ENCODE assay signal across 8 cellular contexts in the genomic region with DNA sequence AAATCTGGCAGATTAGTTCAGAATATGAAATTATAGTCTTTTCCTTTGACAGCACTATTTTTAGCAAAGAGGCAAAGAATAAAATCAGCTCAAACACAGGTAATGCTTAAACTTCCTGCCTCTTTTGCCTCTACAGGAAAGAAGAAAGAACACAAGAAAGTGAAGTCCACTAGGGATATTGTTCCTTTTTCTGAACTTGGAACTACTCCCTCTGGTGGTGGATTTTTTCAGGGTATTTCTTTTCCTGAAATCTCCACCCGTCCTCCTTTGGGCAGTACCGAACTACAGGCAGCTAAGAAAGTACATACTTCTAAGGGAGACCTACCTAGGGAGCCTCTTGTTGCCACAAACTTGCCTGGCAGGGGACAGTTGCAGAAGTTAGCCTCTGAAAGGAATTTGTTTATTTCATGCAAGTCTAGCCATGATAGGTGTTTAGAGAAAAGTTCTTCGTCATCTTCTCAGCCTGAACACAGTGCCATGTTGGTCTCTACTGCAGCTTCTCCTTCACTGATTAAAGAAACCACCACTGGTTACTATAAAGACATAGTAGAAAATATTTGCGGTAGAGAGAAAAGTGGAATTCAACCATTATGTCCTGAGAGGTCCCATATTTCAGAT. TPM values are rescaled to one million over a fixed set of nuclear protein-coding genes. Genes with fewer than 3 reads are reported as not detected.
DNase-seq lines count a peak whose midpoint lies in the region; ATAC-seq and TF ChIP-seq lines count a peak whose summit lies in the region.

No MANE protein-coding gene starts in this region.

- TF ChIP-seq CTCF in OCI-LY3 (IDR thresholded peaks at IDR 0.05; ENCODE audit: low read depth, low read length) (peak; percentile 57), coronary artery (IDR thresholded peaks at IDR 0.05) (peak; percentile 26), neural progenitor cell (IDR thresholded peaks at IDR 0.05) (peak; percentile 67)

- H3K4me3 ChIP-seq in H7 (ENCODE audit: insufficient read depth, low read depth, low read length) (no peak overlapping the region), OCI-LY3 (ENCODE audit: low read length) (no peak overlapping the region), coronary artery (no peak overlapping the region), neural progenitor cell (no peak overlapping the region)

- peaks cover 28% of the 10 kb centered on the region for H3K36me3 ChIP-seq in H7 (replicated peaks; ENCODE audit: control insufficient read depth, insufficient read depth, low read length)
- peaks cover 80% of the 10 kb centered on the region for H3K36me3 ChIP-seq in OCI-LY3 (replicated peaks; ENCODE audit: low read depth, low read length)
- peaks cover 23% of the 10 kb centered on the region for H3K36me3 ChIP-seq in neural progenitor cell

- H3K4me1 ChIP-seq in OCI-LY3 (ENCODE audit: low read length) (no peaks in the 10 kb centered on the region), neural progenitor cell (no peaks in the 10 kb centered on the region)

- DNase-seq in DMS53 (lab: John Stamatoyannopoulos, UW) (peak; percentile 81), H7 (peak; percentile 61), coronary artery (ENCODE audit: low spot score) (no peak), neural progenitor cell (ENCODE audit: low spot score) (peak; percentile 48)

- H3F3A ChIP-seq in neural progenitor cell (ENCODE audit: low read depth) = peaks cover 51% of the 10 kb centered on the region

- H3K9me3 ChIP-seq in OCI-LY3 (ENCODE audit: insufficient read depth, low read length) = no peaks in the 10 kb centered on the region
- H3K9me3 ChIP-seq in neural progenitor cell (ENCODE audit: low read depth) = no peaks in the 10 kb centered on the region

- H3K36me3 Mint-ChIP-seq in neural progenitor cell = peaks cover 48% of the 10 kb centered on the region

- H3K27me3 Mint-ChIP-seq in neural progenitor cell (ENCODE audit: insufficient read depth, low read depth) = peaks cover 4% of the 10 kb centered on the region

- no peak overlapping the region for H3K27ac Mint-ChIP-seq in neural progenitor cell

- H4K20me1 ChIP-seq in OCI-LY3 (ENCODE audit: insufficient read depth, low read length) (peaks cover 70% of the 10 kb centered on the region), neural progenitor cell (ENCODE audit: low read depth) (peaks cover 75% of the 10 kb centered on the region)

- no peaks in the 10 kb centered on the region for H3K4me1 Mint-ChIP-seq in neural progenitor cell

- peaks cover 99% of the 10 kb centered on the region for H3K79me2 ChIP-seq in OCI-LY3 (ENCODE audit: low read length)
- H3K79me2 ChIP-seq in neural progenitor cell (ENCODE audit: low read depth) = peaks cover 99% of the 10 kb centered on the region

- ATAC-seq in GM18873 (IDR thresholded peaks at IDR 0.05; ENCODE audit: low FRiP score, unreplicated experiment) (no peak), GM19395 (IDR thresholded peaks at IDR 0.05; ENCODE audit: unreplicated experiment) (no peak), GM21390 (IDR thresholded peaks at IDR 0.05; ENCODE audit: unreplicated experiment) (no peak)

- H3K9me3 Mint-ChIP-seq in neural progenitor cell = no peaks in the 10 kb centered on the region

- H3K27ac ChIP-seq in OCI-LY3 (ENCODE audit: low read length) = no peak overlapping the region
- H3K27ac ChIP-seq in coronary artery = no peak overlapping the region
- no peak overlapping the region for H3K27ac ChIP-seq in neural progenitor cell

- H3K27me3 ChIP-seq in H7 (ENCODE audit: control insufficient read depth, insufficient read depth, low read length) (no peaks in the 10 kb centered on the region), OCI-LY3 (ENCODE audit: low read depth, low read length) (no peaks in the 10 kb centered on the region), neural progenitor cell (no peaks in the 10 kb centered on the region)

- H2AFZ ChIP-seq in OCI-LY3 (ENCODE audit: low read depth, low read length) (no peak overlapping the region), neural progenitor cell (replicated peaks) (no peak overlapping the region)

- H3K4me3 Mint-ChIP-seq in neural progenitor cell = no peak overlapping the region

- H3K9ac ChIP-seq in OCI-LY3 (ENCODE audit: low read length) (no peak overlapping the region), neural progenitor cell (no peak overlapping the region)

- no peak overlapping the region for H3K4me2 ChIP-seq in OCI-LY3 (ENCODE audit: low read length)
- no peak overlapping the region for H3K4me2 ChIP-seq in neural progenitor cell

RNA-seq across cellular contexts. Expression of a gene that starts 17.4 kb away (rescaled TPM):
- 223 and 268 TPM in 2 replicates for total RNA-seq in H7 (2014; rRNA removed; shearing (Covaris generic))
- total RNA-seq in neural progenitor cell (ENCODE audit: low replicate concordance) = 364 and 513 TPM in 2 replicates
